Comparison of ENCODE assay signal across 7 cellular contexts in the genomic region with DNA sequence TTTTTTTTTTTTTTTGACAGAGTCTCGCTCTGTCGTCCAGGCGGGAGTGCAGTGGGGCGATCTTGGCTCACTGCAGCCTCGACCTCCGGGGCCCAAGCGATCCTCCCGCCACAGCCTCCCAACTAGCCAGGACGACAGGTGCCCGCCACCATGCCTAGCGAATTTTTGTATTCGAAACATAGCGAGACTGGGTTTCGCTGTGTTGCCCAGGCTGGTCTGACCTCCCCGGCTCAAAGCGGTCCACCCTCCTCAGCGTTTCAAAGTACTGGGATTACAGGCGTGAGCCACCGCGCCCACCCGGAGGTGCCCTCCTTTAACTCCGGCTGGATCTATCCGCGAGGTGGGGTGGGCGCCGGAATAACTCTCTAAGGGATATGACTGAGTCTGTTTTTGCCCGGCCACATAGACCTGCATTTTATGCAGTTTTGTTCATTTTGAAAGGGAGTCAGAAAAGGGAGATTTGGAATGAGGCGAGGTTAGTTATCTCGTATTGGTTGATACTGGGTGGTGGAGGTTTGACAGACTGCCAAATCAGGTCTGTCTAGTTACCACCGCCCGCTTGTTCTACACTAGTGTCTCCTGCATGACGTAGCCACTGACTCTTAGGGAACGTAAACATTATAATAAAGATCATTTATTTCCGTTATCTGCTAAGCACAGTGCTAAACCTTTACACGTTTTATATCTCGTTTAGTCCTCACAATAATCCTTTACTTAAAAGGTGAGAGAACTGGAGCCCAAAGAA. TPM values are rescaled to one million over a fixed set of nuclear protein-coding genes. Genes with fewer than 3 reads are reported as not detected.
DNase-seq lines count a peak whose midpoint lies in the region; ATAC-seq and TF ChIP-seq lines count a peak whose summit lies in the region.

No MANE protein-coding gene starts in this region.

- peak overlapping the region; percentile 97; the same call in 1 of the 2 replicates for H3K27ac ChIP-seq in HL-60 (replicated peaks)
- peak overlapping the region; percentile 98 for H3K27ac ChIP-seq in left ventricle myocardium inferior (replicated peaks)

- POLR2A ChIA-PET in activated B cell treated with CpG ODN at 0.5 μM for 24 hours (lab: Charles Lee), result interaction anchor here (0.6 to 1.1 kb wide), 11 partner anchors 9 to 1846 kb away, joined by 3 to 16 read pairs (median 8); no protein-coding TSS in a partner anchor

- peak overlapping the region; percentile 75 for H3K4me3 ChIP-seq in HL-60 (replicated peaks; ENCODE audit: insufficient read depth, low read length)
- H3K4me3 ChIP-seq in left ventricle myocardium inferior, result peak overlapping the region; percentile 79

- H3K9me3 ChIP-seq in left ventricle myocardium inferior (replicated peaks), result no peaks in the 10 kb centered on the region

- CTCF ChIA-PET in activated B cell treated with CpG ODN at 0.5 μM for 24 hours (lab: Charles Lee), result no interaction called here

- H3K27ac Mint-ChIP-seq in activated B cell treated with CpG ODN at 0.5 μM for 24 hours, result peak overlapping the region; percentile 99
- H3K27ac Mint-ChIP-seq in stimulated activated effector memory CD8-positive, alpha-beta T cell treated with anti-CD3 and anti-CD28 coated beads, Interleukin-12 subunit alpha, Interleukin-12 subunit beta, amount 100 ng/mL, for 72 hours, result peak overlapping the region; percentile 99

- no peak for DNase-seq in HL-60 (ENCODE audit: low read depth in 1 of 2, low spot score in 1 of 2)
- no peak for DNase-seq in activated B cell treated with CpG ODN at 0.5 μM for 24 hours
- no peak for DNase-seq in left ventricle myocardium inferior
- DNase-seq in stimulated activated effector memory CD8-positive, alpha-beta T cell treated with anti-CD3 and anti-CD28 coated beads, Interleukin-12 subunit alpha, Interleukin-12 subunit beta, amount 100 ng/mL, for 72 hours (ENCODE audit: low spot score in 2 of 2), result peak in 1 of 2 donors; percentile 52
- no peak for DNase-seq in omental fat pad (ENCODE audit: low spot score)
- DNase-seq in stimulated activated CD4-positive, alpha-beta T cell treated with anti-CD3 and anti-CD28 coated beads, Interleukin-2, amount 100 ng/mL, for 24 hours, result no peak

- no peaks in the 10 kb centered on the region for H3K27me3 Mint-ChIP-seq in activated B cell treated with CpG ODN at 0.5 μM for 24 hours

- no peaks in the 10 kb centered on the region for H3K27me3 ChIP-seq in HL-60 (ENCODE audit: insufficient read depth, poor library complexity, severe bottlenecking)
- H3K27me3 ChIP-seq in left ventricle myocardium inferior (ENCODE audit: low read depth), result no peaks in the 10 kb centered on the region

- no peak for ATAC-seq in activated B cell treated with CpG ODN at 0.5 μM for 24 hours (ENCODE audit: low read depth)
- no peak for ATAC-seq in stimulated activated effector memory CD8-positive, alpha-beta T cell treated with anti-CD3 and anti-CD28 coated beads, Interleukin-12 subunit alpha, Interleukin-12 subunit beta, amount 100 ng/mL, for 72 hours
- ATAC-seq in HG02610 (IDR thresholded peaks at IDR 0.05; ENCODE audit: unreplicated experiment), result no peak
- no peak for ATAC-seq in omental fat pad (ENCODE audit: low FRiP score)

- H3K4me1 Mint-ChIP-seq in activated B cell treated with CpG ODN at 0.5 μM for 24 hours, result peaks cover 23% of the 10 kb centered on the region
- peaks cover 28% of the 10 kb centered on the region for H3K4me1 Mint-ChIP-seq in stimulated activated effector memory CD8-positive, alpha-beta T cell treated with anti-CD3 and anti-CD28 coated beads, Interleukin-12 subunit alpha, Interleukin-12 subunit beta, amount 100 ng/mL, for 72 hours

- no peaks in the 10 kb centered on the region for H3K9me3 Mint-ChIP-seq in activated B cell treated with CpG ODN at 0.5 μM for 24 hours
- no peaks in the 10 kb centered on the region for H3K9me3 Mint-ChIP-seq in stimulated activated effector memory CD8-positive, alpha-beta T cell treated with anti-CD3 and anti-CD28 coated beads, Interleukin-12 subunit alpha, Interleukin-12 subunit beta, amount 100 ng/mL, for 72 hours

- peaks cover 35% of the 10 kb centered on the region for H3K36me3 Mint-ChIP-seq in activated B cell treated with CpG ODN at 0.5 μM for 24 hours (ENCODE audit: low read depth)
- peaks cover 51% of the 10 kb centered on the region for H3K36me3 Mint-ChIP-seq in stimulated activated effector memory CD8-positive, alpha-beta T cell treated with anti-CD3 and anti-CD28 coated beads, Interleukin-12 subunit alpha, Interleukin-12 subunit beta, amount 100 ng/mL, for 72 hours

- H3K36me3 ChIP-seq in left ventricle myocardium inferior, result peaks cover 16% of the 10 kb centered on the region

- no peak for TF ChIP-seq CTCF in HL-60 (IDR thresholded peaks at IDR 0.05; ENCODE audit: insufficient read depth, low read length)
- no peak for TF ChIP-seq CTCF in activated B cell treated with CpG ODN at 0.5 μM for 24 hours (IDR thresholded peaks at IDR 0.05)
- TF ChIP-seq CTCF in left ventricle myocardium inferior (IDR thresholded peaks at IDR 0.05; ENCODE audit: borderline replicate concordance), result no peak
- TF ChIP-seq CTCF in omental fat pad (IDR thresholded peaks at IDR 0.05), result no peak

- H3K4me1 ChIP-seq in left ventricle myocardium inferior, result peaks cover 41% of the 10 kb centered on the region

- intact Hi-C loops in activated B cell treated with CpG ODN at 0.5 μM for 24 hours (cut with micrococcal nuclease) (loop anchor here (5.0 kb wide), 1 partner anchor 872 kb away; a partner anchor contains a TSS), left ventricle myocardium inferior (cut with micrococcal nuclease) (no loop called here)

- H3K4me3 Mint-ChIP-seq in activated B cell treated with CpG ODN at 0.5 μM for 24 hours, result peak overlapping the region; percentile 73
- H3K4me3 Mint-ChIP-seq in stimulated activated effector memory CD8-positive, alpha-beta T cell treated with anti-CD3 and anti-CD28 coated beads, Interleukin-12 subunit alpha, Interleukin-12 subunit beta, amount 100 ng/mL, for 72 hours, result peak overlapping the region; percentile 78

RNA-seq across cellular contexts. Expression of a gene that starts 0.9 kb away (rescaled TPM):
- total RNA-seq in activated B cell treated with CpG ODN at 0.5 μM for 24 hours (172 and 188 TPM in 2 replicates), left ventricle myocardium inferior (92.7 TPM), omental fat pad (10 to 100 TPM; 62.9 to 86.1 (median 82.0) TPM)

RNA-seq across cellular contexts. Expression of a gene that starts 16.1 kb away (rescaled TPM):
- total RNA-seq in activated B cell treated with CpG ODN at 0.5 μM for 24 hours (36.8 and 37.1 TPM in 2 replicates), left ventricle myocardium inferior (63.7 TPM), omental fat pad (10 to 100 TPM; 38.4 to 56.6 (median 40.6) TPM)

RNA-seq across cellular contexts. Expression of a gene that starts 35.5 kb away (rescaled TPM):
- 2.5 TPM in 2 replicates for total RNA-seq in activated B cell treated with CpG ODN at 0.5 μM for 24 hours
- total RNA-seq in left ventricle myocardium inferior, result 1.2 TPM
- 1 to 10 TPM; 1.4 to 3.9 (median 1.8) TPM for total RNA-seq in omental fat pad
